Comparison of ENCODE assay signal across 27 cellular contexts in the genomic region with DNA sequence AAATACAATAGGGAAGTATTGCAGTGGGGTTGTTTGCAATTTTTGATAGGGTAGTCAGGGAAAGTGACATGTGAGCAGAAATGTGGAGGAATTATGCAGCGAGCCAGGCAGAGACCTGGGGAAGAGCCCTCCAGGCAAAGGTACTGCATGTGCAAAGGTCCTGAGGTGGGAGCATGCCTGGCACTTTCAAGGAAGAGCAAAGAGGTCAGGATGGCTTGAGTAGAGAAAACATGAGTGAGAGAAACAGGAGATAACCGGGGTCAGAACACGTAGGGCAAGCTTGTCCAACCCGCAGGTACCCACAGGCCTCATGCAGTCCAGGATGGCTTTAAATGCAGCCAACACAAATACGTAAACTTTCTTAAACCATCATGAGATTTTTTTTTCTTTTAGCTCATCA.
DNase-seq lines count a peak whose midpoint lies in the region; ATAC-seq and TF ChIP-seq lines count a peak whose summit lies in the region.
"Had no signal": no experiment of that assay in that cellular context is flagged by ENCODE, and none has a peak within 500 bp of the region (broad histone marks: within the 10 kb centered on the region; RNA-seq: fewer than 3 reads in every experiment).

No MANE protein-coding gene starts in this region.

- no peaks in the 10 kb centered on the region for H3K27me3 ChIP-seq in Panc1 (ENCODE audit: control insufficient read depth, insufficient read depth, low read length)
- H3K27me3 ChIP-seq in esophagus squamous epithelium, result no peaks in the 10 kb centered on the region
- H3K27me3 ChIP-seq: gastroesophageal sphincter, hepatocyte, pancreas, suprapubic skin had no signal

- no peak for DNase-seq in activated naive CD4-positive, alpha-beta T cell (lab: John Stamatoyannopoulos, UW)
- DNase-seq in Panc1 (ENCODE audit: low read depth, low spot score) (no peak), esophagus squamous epithelium (lab: John Stamatoyannopoulos, UW) (no peak), type B pancreatic cell (ENCODE audit: extremely low spot score, unreplicated experiment) (no peak), NCI-H526 treated with DMSO at 0.1 percent for 48 hours (lab: John Stamatoyannopoulos, UW) (no peak), germinal center (ENCODE audit: low spot score) (no peak)
- DNase-seq: activated CD4-positive, alpha-beta T cell treated with anti-CD3 and anti-CD28 coated beads, Interleukin-2, amount 50 U/mL, for 4 hours; activated CD8-positive, alpha-beta memory T cell treated with anti-CD3 and anti-CD28 coated beads, Interleukin-2, amount 10 ng/mL, durations not matched to agents 7 days and 5 days; activated gamma-delta T cell treated with Interleukin-2 at 50 U/mL for 16 hours; activated T-cell treated with anti-CD3 and anti-CD28 coated beads, Interleukin-2, amount 50 U/mL, for 4 hours; amygdala; Kasumi-1; NCI-H1417 treated with DMSO at 0.1 percent for 48 hours; NCI-H2081 treated with DMSO at 0.1 percent for 48 hours; NCI-H226; NCI-H69; pancreas had no signal

- TF ChIP-seq CTCF in Panc1 (IDR thresholded peaks at IDR 0.05) (no peak), esophagus squamous epithelium (IDR thresholded peaks at IDR 0.05) (no peak), type B pancreatic cell (conservative IDR thresholded peaks at IDR 0.05) (no peak)

- intact Hi-C loops in Panc1 (cut with micrococcal nuclease; ENCODE audit: unreplicated experiment), result no loop called here
- intact Hi-C loops in esophagus squamous epithelium (cut with DNase I), result no loop called here

- no peak for TF ChIP-seq POLR2A in esophagus squamous epithelium (IDR thresholded peaks at IDR 0.05)

- H3K4me3 ChIP-seq in Panc1 (ENCODE audit: low read depth in 2 of 2, low read length in 2 of 2) (no peak overlapping the region), esophagus squamous epithelium (no peak overlapping the region)
- H3K4me3 ChIP-seq: A549, gastroesophageal sphincter, GM12878, hepatocyte, lung, pancreas, suprapubic skin had no signal

- H3K36me3 ChIP-seq in Panc1 (ENCODE audit: control insufficient read depth, insufficient read depth, low read length) (no peaks in the 10 kb centered on the region), esophagus squamous epithelium (no peaks in the 10 kb centered on the region)
- H3K36me3 ChIP-seq: gastroesophageal sphincter, pancreas, suprapubic skin had no signal

- no peaks in the 10 kb centered on the region for H3K9me3 ChIP-seq in Panc1 (ENCODE audit: control insufficient read depth, insufficient read depth, low read depth, low read length)
- no peaks in the 10 kb centered on the region for H3K9me3 ChIP-seq in esophagus squamous epithelium
- H3K9me3 ChIP-seq: A549, gastroesophageal sphincter, pancreas, suprapubic skin had no signal

- H3K4me1 Mint-ChIP-seq in activated naive CD4-positive, alpha-beta T cell treated with anti-CD3 and anti-CD28 coated beads, Interleukin-2, amount 50 U/mL, for 24 hours, result peaks cover 93% of the 10 kb centered on the region
- H3K4me1 Mint-ChIP-seq in type B pancreatic cell (ENCODE audit: unreplicated experiment), result peaks cover 12% of the 10 kb centered on the region

- in situ Hi-C loops in Panc1 (cut with HindIII; ENCODE audit: low pct_unique_long_range_greater_than_20kb, low sequenced_read_pairs), result no loop called here

- H3K27ac ChIP-seq in Panc1 (ENCODE audit: low read length), result peak overlapping the region; percentile 54; the same call in 1 of the 2 replicates
- H3K27ac ChIP-seq in esophagus squamous epithelium, result peak overlapping the region; percentile 67 to 85 (median 74)
- H3K27ac ChIP-seq: gastroesophageal sphincter, pancreas, suprapubic skin had no signal

- no peak overlapping the region for H3K4me3 Mint-ChIP-seq in activated naive CD4-positive, alpha-beta T cell treated with anti-CD3 and anti-CD28 coated beads, Interleukin-2, amount 50 U/mL, for 24 hours
- H3K4me3 Mint-ChIP-seq in type B pancreatic cell, result no peak overlapping the region
- H3K4me3 Mint-ChIP-seq: activated CD8-positive, alpha-beta memory T cell treated with anti-CD3 and anti-CD28 coated beads, Interleukin-2, amount 10 ng/mL, durations not matched to agents 7 days and 5 days; activated T-cell treated with anti-CD3 and anti-CD28 coated beads, Interleukin-2, amount 50 U/mL, for 4 hours; stimulated activated effector memory CD8-positive, alpha-beta T cell treated with anti-CD3 and anti-CD28 coated beads, Interleukin-12 subunit alpha, Interleukin-12 subunit beta, amount 100 ng/mL, for 72 hours; WTC11 had no signal

- POLR2A ChIA-PET in Panc1 (lab: Charles Lee), result no interaction called here

- H3K27me3 Mint-ChIP-seq in activated naive CD4-positive, alpha-beta T cell treated with anti-CD3 and anti-CD28 coated beads, Interleukin-2, amount 50 U/mL, for 24 hours, result no peaks in the 10 kb centered on the region
- no peaks in the 10 kb centered on the region for H3K27me3 Mint-ChIP-seq in type B pancreatic cell

- peak overlapping the region; percentile 63 for H3K27ac Mint-ChIP-seq in activated naive CD4-positive, alpha-beta T cell treated with anti-CD3 and anti-CD28 coated beads, Interleukin-2, amount 50 U/mL, for 24 hours
- H3K27ac Mint-ChIP-seq in type B pancreatic cell, result peak overlapping the region; percentile 35
- H3K27ac Mint-ChIP-seq: activated CD8-positive, alpha-beta memory T cell treated with anti-CD3 and anti-CD28 coated beads, Interleukin-2, amount 10 ng/mL, durations not matched to agents 7 days and 5 days; stimulated activated effector memory CD8-positive, alpha-beta T cell treated with anti-CD3 and anti-CD28 coated beads, Interleukin-12 subunit alpha, Interleukin-12 subunit beta, amount 100 ng/mL, for 72 hours; WTC11 had no signal

- WGBS in esophagus squamous epithelium, 2 donors, result 83 to 98% methylated on average over 5 of the region's 5 CpGs

- CTCF ChIA-PET in Panc1 (lab: Charles Lee), result no interaction called here

- H3K36me3 Mint-ChIP-seq in activated naive CD4-positive, alpha-beta T cell treated with anti-CD3 and anti-CD28 coated beads, Interleukin-2, amount 50 U/mL, for 24 hours, result peaks cover 2% of the 10 kb centered on the region
- no peaks in the 10 kb centered on the region for H3K36me3 Mint-ChIP-seq in type B pancreatic cell
- H3K36me3 Mint-ChIP-seq: stimulated activated effector memory CD8-positive, alpha-beta T cell treated with anti-CD3 and anti-CD28 coated beads, Interleukin-12 subunit alpha, Interleukin-12 subunit beta, amount 100 ng/mL, for 72 hours had no signal

- peaks cover 5% of the 10 kb centered on the region for H3K9me3 Mint-ChIP-seq in activated naive CD4-positive, alpha-beta T cell treated with anti-CD3 and anti-CD28 coated beads, Interleukin-2, amount 50 U/mL, for 24 hours
- H3K9me3 Mint-ChIP-seq in type B pancreatic cell, result peaks cover 11% of the 10 kb centered on the region
- H3K9me3 Mint-ChIP-seq: activated T-cell treated with anti-CD3 and anti-CD28 coated beads, Interleukin-2, amount 50 U/mL, for 4 hours; stimulated activated effector memory CD8-positive, alpha-beta T cell treated with anti-CD3 and anti-CD28 coated beads, Interleukin-12 subunit alpha, Interleukin-12 subunit beta, amount 100 ng/mL, for 72 hours had no signal

- no TSS peak for BruUV-seq in Panc1 (replicated peaks; lab: Mats Ljungman, UMichigan)

- H3K4me1 ChIP-seq in Panc1 (ENCODE audit: control insufficient read depth, insufficient read depth, low read length), result no peaks in the 10 kb centered on the region
- peaks cover 25 to 84% (median 28%) of the 10 kb centered on the region in 3 donors for H3K4me1 ChIP-seq in esophagus squamous epithelium
- H3K4me1 ChIP-seq: gastroesophageal sphincter, pancreas had no signal

- ATAC-seq in Panc1, result no peak
- ATAC-seq in GM18909 (IDR thresholded peaks at IDR 0.05; ENCODE audit: poor library complexity, unreplicated experiment), result no peak
- ATAC-seq: A549; activated CD8-positive, alpha-beta memory T cell treated with anti-CD3 and anti-CD28 coated beads, Interleukin-2, amount 10 ng/mL, durations not matched to agents 7 days and 5 days; activated T-cell treated with anti-CD3 and anti-CD28 coated beads, Interleukin-2, amount 50 U/mL, for 4 hours; gastroesophageal sphincter; GM12878; pancreas; stimulated activated effector memory CD8-positive, alpha-beta T cell treated with anti-CD3 and anti-CD28 coated beads, Interleukin-12 subunit alpha, Interleukin-12 subunit beta, amount 100 ng/mL, for 72 hours; WTC11 had no signal
